Comparison of ENCODE assay signal across 17 cellular contexts in the genomic region with DNA sequence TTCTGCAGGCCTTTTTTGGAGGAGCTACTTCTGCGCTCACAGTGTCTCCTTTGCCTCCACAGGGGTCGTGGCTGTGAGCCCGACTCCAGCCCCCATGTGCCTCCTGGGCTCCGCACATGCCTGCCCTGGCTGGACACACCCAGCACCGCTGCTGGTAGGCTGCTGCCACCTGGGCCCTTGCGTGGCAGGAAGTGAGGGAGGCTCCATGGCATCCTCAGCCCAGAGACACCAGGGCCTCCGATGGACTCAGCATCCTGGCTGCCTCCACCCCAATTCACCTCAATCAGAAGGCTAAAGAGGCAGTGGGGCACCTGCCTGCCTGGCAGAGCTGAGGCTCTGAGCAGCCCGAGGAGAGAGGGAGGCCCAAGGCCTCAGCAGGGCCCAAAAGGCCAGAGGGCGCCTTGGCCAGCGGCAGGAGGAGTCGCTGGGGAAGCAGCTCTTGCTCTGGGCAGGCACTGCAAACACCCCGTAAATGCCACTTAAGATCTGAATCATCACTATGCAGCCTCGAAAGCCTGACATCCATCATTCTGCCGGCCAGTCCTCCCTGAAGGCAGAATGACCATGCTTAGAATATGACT.
"Had no signal": no experiment of that assay in that cellular context is flagged by ENCODE, and none has a peak within 500 bp of the region (broad histone marks: within the 10 kb centered on the region; RNA-seq: fewer than 3 reads in every experiment).

No MANE protein-coding gene starts in this region.

- H3K27me3 ChIP-seq: ascending aorta, cardiac muscle cell, gastrocnemius medialis, pancreas had no signal

- DNase-seq: activated CD4-positive, alpha-beta T cell treated with anti-CD3 and anti-CD28 coated beads for 48 hours; activated CD8-positive, alpha-beta T cell treated with anti-CD3 and anti-CD28 coated beads, Interleukin-2, amount 10 ng/mL, durations not matched to agents 7 days and 5 days; effector CD4-positive, alpha-beta T cell; gastrocnemius medialis; heart right ventricle; kidney; retina; stimulated activated CD4-positive, alpha-beta T cell treated with anti-CD3 and anti-CD28 coated beads, Interleukin-1b, Interleukin-23, amount 100 ng/mL, for 48 hours had no signal

- FAIRE-seq: endothelial cell of umbilical vein, kidney, pancreas had no signal

- H3K9me3 ChIP-seq: ascending aorta, gastrocnemius medialis, pancreas had no signal

- H3K27ac ChIP-seq: ascending aorta, cardiac muscle cell, coronary artery, gastrocnemius medialis, heart right ventricle, pancreas, tibial nerve had no signal

- H3K36me3 ChIP-seq: ascending aorta, cardiac muscle cell, gastrocnemius medialis, heart right ventricle, pancreas, tibial nerve had no signal

- H3K4me1 ChIP-seq: ascending aorta, heart right ventricle, pancreas, tibial nerve had no signal

- ATAC-seq: activated CD8-positive, alpha-beta T cell treated with anti-CD3 and anti-CD28 coated beads, Interleukin-2, amount 10 ng/mL, durations not matched to agents 7 days and 5 days; activated naive CD4-positive, alpha-beta T cell treated with anti-CD3 and anti-CD28 coated beads, Interleukin-2, amount 50 U/mL, for 72 hours; activated T-helper 17 cell treated with anti-CD3 and anti-CD28 coated beads, Interleukin-2, amount 50 U/mL, for 72 hours; gastrocnemius medialis; heart right ventricle; pancreas; stimulated activated memory B cell treated with anti-CD40 and anti-IgM and Interleukin-4, amounts not matched to agents 10 μg/mL and 1 μg/mL and 100 μg/mL, for 72 hours had no signal

- H3K4me3 ChIP-seq: ascending aorta, cardiac muscle cell, coronary artery, gastrocnemius medialis, heart right ventricle, pancreas, tibial nerve had no signal
